In the genomic region with DNA sequence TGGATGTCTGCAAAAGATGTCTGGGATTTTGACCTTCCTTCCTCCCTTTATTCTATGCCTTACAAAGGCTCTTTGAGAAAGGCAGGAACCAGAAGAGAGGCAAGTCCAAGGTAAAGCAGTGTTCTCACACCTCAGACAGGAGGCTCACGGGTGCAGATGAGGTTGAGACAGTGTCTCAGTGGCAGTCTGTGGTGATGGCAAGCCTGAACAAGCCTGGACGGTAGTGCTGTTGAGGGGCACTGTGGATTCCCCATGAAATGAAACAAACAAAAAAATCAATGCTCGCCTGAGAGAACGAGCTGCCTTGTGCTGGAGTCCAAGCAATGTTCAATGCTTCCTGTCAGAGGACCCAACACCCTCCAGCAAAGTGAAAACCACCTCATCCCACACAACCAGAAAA, we compare ENCODE assay signal across 3 cellular contexts. TPM values are rescaled to one million over a fixed set of nuclear protein-coding genes. Genes with fewer than 3 reads are reported as not detected.
"Had no signal": no experiment of that assay in that cellular context is flagged by ENCODE, and none has a peak within 500 bp of the region (broad histone marks: within the 10 kb centered on the region; RNA-seq: fewer than 3 reads in every experiment).

No MANE protein-coding gene starts in this region.

RNA-seq across cellular contexts. Expression of gene RBMY1F, which starts 31.6 kb away (rescaled TPM):
- polyA plus RNA-seq: GM23248, GM23338, H1 had no signal
